In genomic region chr1:166172106-166172505, GRCh38 we compare ENCODE assay signal across 27 cellular contexts. TPM values are rescaled to one million over a fixed set of nuclear protein-coding genes. Genes with fewer than 3 reads are reported as not detected.
"Had no signal": no experiment of that assay in that cellular context is flagged by ENCODE, and none has a peak within 500 bp of the region (broad histone marks: within the 10 kb centered on the region; RNA-seq: fewer than 3 reads in every experiment).

No MANE protein-coding gene starts in this region.

- H3K36me3 ChIP-seq: adrenal gland, left ventricle myocardium inferior, neural progenitor cell, tibial nerve, vagina had no signal

- H3K36me3 Mint-ChIP-seq: memory B cell, naive B cell, neural progenitor cell had no signal

- FAIRE-seq: astrocyte, endothelial cell of umbilical vein, keratinocyte had no signal

- H3K4me3 Mint-ChIP-seq: activated CD4-positive, alpha-beta T cell treated with anti-CD3 and anti-CD28 coated beads, Interleukin-2, amount 10 ng/mL, durations not matched to agents 7 days and 5 days; dendritic cell treated with granulocyte-macrophage colony-stimulating factor and Interleukin-4, amounts not matched to agents 40 ng/mL and 50 ng/mL, for 4 days; memory B cell; naive B cell; neural progenitor cell had no signal

- H2AFZ ChIP-seq: neural progenitor cell had no signal

- H3K9ac ChIP-seq: neural progenitor cell had no signal

- H3K27me3 ChIP-seq: tibial nerve, vagina had no signal

- H3K4me1 Mint-ChIP-seq: neural progenitor cell had no signal

- H3K4me3 ChIP-seq: adrenal gland, left ventricle myocardium inferior, neural progenitor cell, tibial nerve, vagina had no signal

- H3K4me2 ChIP-seq: neural progenitor cell had no signal

- H3K27ac Mint-ChIP-seq: activated CD4-positive, alpha-beta T cell treated with anti-CD3 and anti-CD28 coated beads, Interleukin-2, amount 10 ng/mL, durations not matched to agents 7 days and 5 days; dendritic cell treated with granulocyte-macrophage colony-stimulating factor and Interleukin-4, amounts not matched to agents 40 ng/mL and 50 ng/mL, for 4 days; memory B cell; naive B cell; neural progenitor cell; progenitor cell of endocrine pancreas had no signal

- DNase-seq: activated CD4-positive, alpha-beta T cell treated with anti-CD3 and anti-CD28 coated beads, Interleukin-2, amount 10 ng/mL, durations not matched to agents 7 days and 5 days; activated CD8-positive, alpha-beta memory T cell treated with anti-CD3 and anti-CD28 coated beads, Interleukin-2, amount 50 U/mL, for 4 hours; activated effector memory CD4-positive, alpha-beta T cell treated with anti-CD3 and anti-CD28 coated beads, Interleukin-2, amount 50 U/mL, for 16 hours; activated naive CD4-positive, alpha-beta T cell treated with anti-CD3 and anti-CD28 coated beads, Interleukin-2, amount 50 U/mL, for 16 hours; activated T-cell treated with anti-CD3 and anti-CD28 coated beads, Interleukin-2, amount 50 U/mL, for 48 hours; adrenal gland; effector CD8-positive, alpha-beta T cell; foreskin melanocyte; hypothalamus; left ventricle myocardium inferior; naive B cell; stimulated activated CD4-positive, alpha-beta T cell treated with anti-CD3 and anti-CD28 coated beads, Interleukin-12 subunit alpha, Interleukin-12 subunit beta, amount 100 ng/mL, for 4 hours; stimulated activated CD4-positive, alpha-beta T cell treated with anti-CD3 and anti-CD28 coated beads, Interleukin-1b, Interleukin-23, amount 100 ng/mL, for 48 hours; stimulated activated CD8-positive, alpha-beta memory T cell treated with anti-CD3 and anti-CD28 coated beads, Interleukin-4, amount 100 ng/mL, for 48 hours; stimulated activated naive CD4-positive, alpha-beta T cell treated with Interleukin-2 at 50 U/mL for 16 hours; substantia nigra; T-helper 9 cell had no signal

- ATAC-seq: activated CD4-positive, CD25-positive, alpha-beta regulatory T cell treated with anti-CD3 and anti-CD28 coated beads, Interleukin-2, amount 50 U/mL, for 24 hours had no signal

- H3K27ac ChIP-seq: adrenal gland, left ventricle myocardium inferior, neural progenitor cell, tibial nerve, vagina had no signal

- H3K9me3 ChIP-seq: adrenal gland, left ventricle myocardium inferior, tibial nerve, vagina had no signal

- H3K9me3 Mint-ChIP-seq: activated CD4-positive, alpha-beta T cell treated with anti-CD3 and anti-CD28 coated beads, Interleukin-2, amount 10 ng/mL, durations not matched to agents 7 days and 5 days; dendritic cell treated with granulocyte-macrophage colony-stimulating factor and Interleukin-4, amounts not matched to agents 40 ng/mL and 50 ng/mL, for 4 days; memory B cell; neural progenitor cell had no signal

RNA-seq across cellular contexts. Expression of gene FAM78B, which starts 5.3 kb away (rescaled TPM):
- total RNA-seq: endothelial cell of umbilical vein had no signal
